ENCODE assay signal across 16 cellular contexts in genomic region chr4:73172166-73172565, GRCh38.
DNase-seq lines count a peak whose midpoint lies in the region; ATAC-seq and TF ChIP-seq lines count a peak whose summit lies in the region.
"Had no signal": no experiment of that assay in that cellular context is flagged by ENCODE, and none has a peak within 500 bp of the region (broad histone marks: within the 10 kb centered on the region; RNA-seq: fewer than 3 reads in every experiment).

No MANE protein-coding gene starts in this region.

- H3K27me3 Mint-ChIP-seq in natural killer cell (ENCODE audit: low read depth in 2 of 2) = no peaks in the 10 kb centered on the region
- no peaks in the 10 kb centered on the region for H3K27me3 Mint-ChIP-seq in natural killer cell treated with Interleukin-12 subunit alpha and Interleukin-12 subunit beta and Interleukin-15 and Interleukin-18, amount 100 ng/mL, for 72 hours
- H3K27me3 Mint-ChIP-seq in activated naive CD8-positive, alpha-beta T cell treated with anti-CD3 and anti-CD28 coated beads for 36 hours = no peaks in the 10 kb centered on the region
- H3K27me3 Mint-ChIP-seq: CD4-positive, alpha-beta memory T cell had no signal

- no peak overlapping the region for H3K4me3 Mint-ChIP-seq in natural killer cell
- H3K4me3 Mint-ChIP-seq in natural killer cell treated with Interleukin-12 subunit alpha and Interleukin-12 subunit beta and Interleukin-15 and Interleukin-18, amount 100 ng/mL, for 72 hours = no peak overlapping the region
- no peak overlapping the region for H3K4me3 Mint-ChIP-seq in activated naive CD8-positive, alpha-beta T cell treated with anti-CD3 and anti-CD28 coated beads for 36 hours

- no peak for ATAC-seq in natural killer cell
- ATAC-seq in natural killer cell treated with Interleukin-12 subunit alpha and Interleukin-12 subunit beta and Interleukin-15 and Interleukin-18, amount 100 ng/mL, for 72 hours = no peak
- ATAC-seq in GM19328 (IDR thresholded peaks at IDR 0.05; ENCODE audit: unreplicated experiment) = no peak
- ATAC-seq: PC-3 had no signal

- H3K4me3 ChIP-seq in epithelial cell of esophagus (ENCODE audit: low read length) = no peak overlapping the region
- H3K4me3 ChIP-seq: MG63 had no signal

- intact Hi-C loops in natural killer cell (cut with micrococcal nuclease) = no loop called here

- no peaks in the 10 kb centered on the region for H3K9me3 Mint-ChIP-seq in natural killer cell
- peaks cover 3% of the 10 kb centered on the region for H3K9me3 Mint-ChIP-seq in natural killer cell treated with Interleukin-12 subunit alpha and Interleukin-12 subunit beta and Interleukin-15 and Interleukin-18, amount 100 ng/mL, for 72 hours
- peaks cover 23% of the 10 kb centered on the region for H3K9me3 Mint-ChIP-seq in activated naive CD8-positive, alpha-beta T cell treated with anti-CD3 and anti-CD28 coated beads for 36 hours

- H3K4me1 Mint-ChIP-seq in natural killer cell = peaks cover 53 to 55% of the 10 kb centered on the region in 2 donors
- H3K4me1 Mint-ChIP-seq in natural killer cell treated with Interleukin-12 subunit alpha and Interleukin-12 subunit beta and Interleukin-15 and Interleukin-18, amount 100 ng/mL, for 72 hours (ENCODE audit: low read depth in 2 of 2) = peaks cover 45 to 51% of the 10 kb centered on the region in 2 donors
- peaks cover 20% of the 10 kb centered on the region for H3K4me1 Mint-ChIP-seq in activated naive CD8-positive, alpha-beta T cell treated with anti-CD3 and anti-CD28 coated beads for 36 hours

- H3K36me3 Mint-ChIP-seq in natural killer cell = peaks cover 41% of the 10 kb centered on the region
- peaks cover 65% of the 10 kb centered on the region for H3K36me3 Mint-ChIP-seq in natural killer cell treated with Interleukin-12 subunit alpha and Interleukin-12 subunit beta and Interleukin-15 and Interleukin-18, amount 100 ng/mL, for 72 hours
- peaks cover 96% of the 10 kb centered on the region for H3K36me3 Mint-ChIP-seq in activated naive CD8-positive, alpha-beta T cell treated with anti-CD3 and anti-CD28 coated beads for 36 hours

- H3K27ac Mint-ChIP-seq in natural killer cell = peak overlapping the region; percentile 10 to 84
- H3K27ac Mint-ChIP-seq in natural killer cell treated with Interleukin-12 subunit alpha and Interleukin-12 subunit beta and Interleukin-15 and Interleukin-18, amount 100 ng/mL, for 72 hours = peak overlapping the region in 1 of 2 donors; percentile 55
- H3K27ac Mint-ChIP-seq in activated naive CD8-positive, alpha-beta T cell treated with anti-CD3 and anti-CD28 coated beads for 36 hours = peak overlapping the region; percentile 11

- DNase-seq in natural killer cell = no peak
- DNase-seq in natural killer cell treated with Interleukin-12 subunit alpha and Interleukin-12 subunit beta and Interleukin-15 and Interleukin-18, amount 100 ng/mL, for 72 hours (ENCODE audit: low spot score) = no peak
- no peak for DNase-seq in activated naive CD8-positive, alpha-beta T cell treated with anti-CD3 and anti-CD28 coated beads for 36 hours
- DNase-seq in epithelial cell of esophagus (ENCODE audit: low read depth) = peak; percentile 40
- DNase-seq in DMS114 treated with DMSO at 0.1 percent for 48 hours (lab: John Stamatoyannopoulos, UW; ENCODE audit: unreplicated experiment) = no peak
- DNase-seq in NCI-H446 treated with DMSO at 0.1 percent for 48 hours (lab: John Stamatoyannopoulos, UW) = no peak
- DNase-seq: BE2C; CD4-positive, alpha-beta memory T cell; H7; MG63; NCI-H1092 treated with DMSO at 0.1 percent for 48 hours; NCI-H1694 treated with DMSO at 0.1 percent for 48 hours; NCI-H345; NCI-H69; PC-3 had no signal

- TF ChIP-seq CTCF in natural killer cell (IDR thresholded peaks at IDR 0.05) (no peak), epithelial cell of esophagus (IDR thresholded peaks at IDR 0.05; ENCODE audit: insufficient read depth, low read depth, low read length, missing control alignments) (no peak)
